Comparison of ENCODE assay signal across 21 cellular contexts in the genomic region with DNA sequence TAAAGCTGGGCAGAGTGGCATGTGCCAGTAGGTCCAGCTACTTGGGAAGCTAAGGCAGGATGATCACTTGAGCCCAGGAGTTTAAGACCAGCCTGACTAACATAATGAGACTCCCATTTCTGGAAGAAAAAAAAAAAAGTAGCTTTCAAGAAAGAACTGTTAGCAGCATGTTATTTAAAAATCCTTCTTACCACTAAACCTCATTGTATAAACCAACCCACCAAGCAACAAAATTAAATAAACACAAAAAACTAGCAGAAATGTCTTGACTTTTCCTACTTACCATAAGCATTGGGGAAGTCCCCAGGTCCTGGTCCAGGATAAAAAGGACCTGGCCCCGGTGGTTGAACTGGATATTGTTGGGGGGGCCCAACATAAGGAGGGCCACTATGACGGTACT.
"Had no signal": no experiment of that assay in that cellular context is flagged by ENCODE, and none has a peak within 500 bp of the region (broad histone marks: within the 10 kb centered on the region; RNA-seq: fewer than 3 reads in every experiment).

No MANE protein-coding gene starts in this region.

- H3K4me3 Mint-ChIP-seq: dendritic cell treated with granulocyte-macrophage colony-stimulating factor and Interleukin-4, amounts not matched to agents 40 ng/mL and 50 ng/mL, for 4 days; effector memory CD8-positive, alpha-beta T cell; endodermal cell; naive thymus-derived CD4-positive, alpha-beta T cell had no signal

- H3K27ac Mint-ChIP-seq: dendritic cell treated with granulocyte-macrophage colony-stimulating factor and Interleukin-4, amounts not matched to agents 40 ng/mL and 50 ng/mL, for 4 days; effector memory CD8-positive, alpha-beta T cell; endodermal cell; naive thymus-derived CD4-positive, alpha-beta T cell had no signal

- H3K27ac ChIP-seq: epithelial cell of prostate, gastrocnemius medialis, heart right ventricle, left lung, lower lobe of right lung had no signal

- H3K9me3 Mint-ChIP-seq: dendritic cell treated with granulocyte-macrophage colony-stimulating factor and Interleukin-4, amounts not matched to agents 40 ng/mL and 50 ng/mL, for 4 days; effector memory CD8-positive, alpha-beta T cell; endodermal cell; naive thymus-derived CD4-positive, alpha-beta T cell had no signal

- H3K27me3 ChIP-seq: gastrocnemius medialis, heart right ventricle, left lung had no signal

- H3K27me3 Mint-ChIP-seq: dendritic cell treated with granulocyte-macrophage colony-stimulating factor and Interleukin-4, amounts not matched to agents 40 ng/mL and 50 ng/mL, for 4 days; effector memory CD8-positive, alpha-beta T cell; naive thymus-derived CD4-positive, alpha-beta T cell had no signal

- H3K4me1 ChIP-seq: lower lobe of right lung had no signal

- H3K9me3 ChIP-seq: gastrocnemius medialis, heart right ventricle, left lung, lower lobe of right lung had no signal

- DNase-seq: cortex of kidney; effector CD8-positive, alpha-beta T cell; effector memory CD8-positive, alpha-beta T cell; endodermal cell; erythroblast; foreskin fibroblast; foreskin melanocyte; gastrocnemius medialis; glutamatergic neuron; head of caudate nucleus; heart right ventricle; hippocampal formation; left cardiac atrium; left lung; left ventricle myocardium superior; lower lobe of right lung; mesendoderm; midbrain; naive thymus-derived CD4-positive, alpha-beta T cell had no signal

- H3K4me3 ChIP-seq: gastrocnemius medialis, heart right ventricle, left lung, lower lobe of right lung had no signal
